Comparison of ENCODE assay signal across 1 cellular context in the genomic region with DNA sequence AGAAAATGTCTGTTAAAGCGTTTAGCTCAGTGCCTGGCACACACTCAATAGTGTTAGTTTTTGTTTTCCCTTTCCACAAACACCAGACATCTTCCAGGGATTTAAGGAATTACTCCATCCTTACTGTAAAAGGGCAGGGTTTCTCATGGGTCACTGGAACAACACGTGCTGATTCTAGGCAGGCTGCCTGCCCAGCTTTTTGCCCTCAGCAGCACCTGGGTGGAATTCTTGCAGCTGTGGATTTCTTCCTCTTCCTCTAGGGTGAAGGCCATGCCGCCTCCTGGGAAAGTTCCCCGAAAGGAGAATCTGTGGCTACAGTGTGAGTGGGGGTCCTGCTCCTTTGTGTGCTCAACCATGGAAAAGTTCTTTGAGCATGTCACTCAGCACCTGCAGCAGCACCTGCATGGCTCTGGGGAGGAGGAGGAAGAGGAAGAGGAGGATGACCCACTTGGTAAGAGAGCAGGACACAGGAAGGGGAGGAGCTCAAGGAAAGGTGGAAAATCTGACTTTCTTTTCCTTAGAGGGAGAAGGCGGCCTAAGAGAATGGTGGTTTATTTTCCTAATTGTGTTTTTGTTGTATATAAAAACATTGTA.
TF ChIP-seq lines count a peak whose summit lies in the region.

No MANE protein-coding gene starts in this region.

TF ChIP-seq in GM23338, 12 proteins besides CTCF, POLR2A, EP300 and RAD21 (continued from another document):
- TF ChIP-seq, protein P1, sequence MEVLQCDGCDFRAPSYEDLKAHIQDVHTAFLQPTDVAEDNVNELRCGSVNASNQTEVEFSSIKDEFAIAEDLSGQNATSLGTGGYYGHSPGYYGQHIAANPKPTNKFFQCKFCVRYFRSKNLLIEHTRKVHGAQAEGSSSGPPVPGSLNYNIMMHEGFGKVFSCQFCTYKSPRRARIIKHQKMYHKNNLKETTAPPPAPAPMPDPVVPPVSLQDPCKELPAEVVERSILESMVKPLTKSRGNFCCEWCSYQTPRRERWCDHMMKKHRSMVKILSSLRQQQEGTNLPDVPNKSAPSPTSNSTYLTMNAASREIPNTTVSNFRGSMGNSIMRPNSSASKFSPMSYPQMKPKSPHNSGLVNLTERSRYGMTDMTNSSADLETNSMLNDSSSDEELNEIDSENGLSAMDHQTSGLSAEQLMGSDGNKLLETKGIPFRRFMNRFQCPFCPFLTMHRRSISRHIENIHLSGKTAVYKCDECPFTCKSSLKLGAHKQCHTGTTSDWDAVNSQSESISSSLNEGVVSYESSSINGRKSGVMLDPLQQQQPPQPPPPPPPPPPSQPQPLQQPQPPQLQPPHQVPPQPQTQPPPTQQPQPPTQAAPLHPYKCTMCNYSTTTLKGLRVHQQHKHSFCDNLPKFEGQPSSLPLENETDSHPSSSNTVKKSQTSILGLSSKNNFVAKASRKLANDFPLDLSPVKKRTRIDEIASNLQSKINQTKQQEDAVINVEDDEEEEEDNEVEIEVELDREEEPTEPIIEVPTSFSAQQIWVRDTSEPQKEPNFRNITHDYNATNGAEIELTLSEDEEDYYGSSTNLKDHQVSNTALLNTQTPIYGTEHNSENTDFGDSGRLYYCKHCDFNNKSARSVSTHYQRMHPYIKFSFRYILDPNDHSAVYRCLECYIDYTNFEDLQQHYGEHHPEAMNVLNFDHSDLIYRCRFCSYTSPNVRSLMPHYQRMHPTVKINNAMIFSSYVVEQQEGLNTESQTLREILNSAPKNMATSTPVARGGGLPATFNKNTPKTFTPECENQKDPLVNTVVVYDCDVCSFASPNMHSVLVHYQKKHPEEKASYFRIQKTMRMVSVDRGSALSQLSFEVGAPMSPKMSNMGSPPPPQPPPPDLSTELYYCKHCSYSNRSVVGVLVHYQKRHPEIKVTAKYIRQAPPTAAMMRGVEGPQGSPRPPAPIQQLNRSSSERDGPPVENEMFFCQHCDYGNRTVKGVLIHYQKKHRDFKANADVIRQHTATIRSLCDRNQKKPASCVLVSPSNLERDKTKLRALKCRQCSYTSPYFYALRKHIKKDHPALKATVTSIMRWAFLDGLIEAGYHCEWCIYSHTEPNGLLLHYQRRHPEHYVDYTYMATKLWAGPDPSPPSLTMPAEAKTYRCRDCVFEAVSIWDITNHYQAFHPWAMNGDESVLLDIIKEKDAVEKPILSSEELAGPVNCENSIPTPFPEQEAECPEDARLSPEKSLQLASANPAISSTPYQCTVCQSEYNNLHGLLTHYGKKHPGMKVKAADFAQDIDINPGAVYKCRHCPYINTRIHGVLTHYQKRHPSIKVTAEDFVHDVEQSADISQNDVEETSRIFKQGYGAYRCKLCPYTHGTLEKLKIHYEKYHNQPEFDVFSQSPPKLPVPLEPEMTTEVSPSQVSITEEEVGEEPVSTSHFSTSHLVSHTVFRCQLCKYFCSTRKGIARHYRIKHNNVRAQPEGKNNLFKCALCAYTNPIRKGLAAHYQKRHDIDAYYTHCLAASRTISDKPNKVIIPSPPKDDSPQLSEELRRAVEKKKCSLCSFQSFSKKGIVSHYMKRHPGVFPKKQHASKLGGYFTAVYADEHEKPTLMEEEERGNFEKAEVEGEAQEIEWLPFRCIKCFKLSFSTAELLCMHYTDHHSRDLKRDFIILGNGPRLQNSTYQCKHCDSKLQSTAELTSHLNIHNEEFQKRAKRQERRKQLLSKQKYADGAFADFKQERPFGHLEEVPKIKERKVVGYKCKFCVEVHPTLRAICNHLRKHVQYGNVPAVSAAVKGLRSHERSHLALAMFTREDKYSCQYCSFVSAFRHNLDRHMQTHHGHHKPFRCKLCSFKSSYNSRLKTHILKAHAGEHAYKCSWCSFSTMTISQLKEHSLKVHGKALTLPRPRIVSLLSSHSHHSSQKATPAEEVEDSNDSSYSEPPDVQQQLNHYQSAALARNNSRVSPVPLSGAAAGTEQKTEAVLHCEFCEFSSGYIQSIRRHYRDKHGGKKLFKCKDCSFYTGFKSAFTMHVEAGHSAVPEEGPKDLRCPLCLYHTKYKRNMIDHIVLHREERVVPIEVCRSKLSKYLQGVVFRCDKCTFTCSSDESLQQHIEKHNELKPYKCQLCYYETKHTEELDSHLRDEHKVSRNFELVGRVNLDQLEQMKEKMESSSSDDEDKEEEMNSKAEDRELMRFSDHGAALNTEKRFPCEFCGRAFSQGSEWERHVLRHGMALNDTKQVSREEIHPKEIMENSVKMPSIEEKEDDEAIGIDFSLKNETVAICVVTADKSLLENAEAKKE (CRISPR knock-in tag; IDR thresholded peaks at IDR 0.05): no peak
- TF ChIP-seq, protein P2, sequence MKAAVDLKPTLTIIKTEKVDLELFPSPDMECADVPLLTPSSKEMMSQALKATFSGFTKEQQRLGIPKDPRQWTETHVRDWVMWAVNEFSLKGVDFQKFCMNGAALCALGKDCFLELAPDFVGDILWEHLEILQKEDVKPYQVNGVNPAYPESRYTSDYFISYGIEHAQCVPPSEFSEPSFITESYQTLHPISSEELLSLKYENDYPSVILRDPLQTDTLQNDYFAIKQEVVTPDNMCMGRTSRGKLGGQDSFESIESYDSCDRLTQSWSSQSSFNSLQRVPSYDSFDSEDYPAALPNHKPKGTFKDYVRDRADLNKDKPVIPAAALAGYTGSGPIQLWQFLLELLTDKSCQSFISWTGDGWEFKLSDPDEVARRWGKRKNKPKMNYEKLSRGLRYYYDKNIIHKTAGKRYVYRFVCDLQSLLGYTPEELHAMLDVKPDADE (IDR thresholded peaks at IDR 0.05): no peak
- no peak for TF ChIP-seq ZNF114 (CRISPR knock-in tag; IDR thresholded peaks at IDR 0.05)
- TF ChIP-seq EZH2 (IDR thresholded peaks at IDR 0.05; ENCODE audit: low read depth, unreplicated experiment): no peak
- TF ChIP-seq STAT1 (IDR thresholded peaks at IDR 0.05; ENCODE audit: unreplicated experiment): no peak
- no peak for TF ChIP-seq ZNF331 (CRISPR knock-in tag; IDR thresholded peaks at IDR 0.05; ENCODE audit: low read depth)
- no peak for TF ChIP-seq CREB1 (CRISPR knock-in tag; IDR thresholded peaks at IDR 0.05; ENCODE audit: low read depth)
- no peak for TF ChIP-seq EZH2phosphoT487 (IDR thresholded peaks at IDR 0.05; ENCODE audit: unreplicated experiment)
- TF ChIP-seq, protein P3, sequence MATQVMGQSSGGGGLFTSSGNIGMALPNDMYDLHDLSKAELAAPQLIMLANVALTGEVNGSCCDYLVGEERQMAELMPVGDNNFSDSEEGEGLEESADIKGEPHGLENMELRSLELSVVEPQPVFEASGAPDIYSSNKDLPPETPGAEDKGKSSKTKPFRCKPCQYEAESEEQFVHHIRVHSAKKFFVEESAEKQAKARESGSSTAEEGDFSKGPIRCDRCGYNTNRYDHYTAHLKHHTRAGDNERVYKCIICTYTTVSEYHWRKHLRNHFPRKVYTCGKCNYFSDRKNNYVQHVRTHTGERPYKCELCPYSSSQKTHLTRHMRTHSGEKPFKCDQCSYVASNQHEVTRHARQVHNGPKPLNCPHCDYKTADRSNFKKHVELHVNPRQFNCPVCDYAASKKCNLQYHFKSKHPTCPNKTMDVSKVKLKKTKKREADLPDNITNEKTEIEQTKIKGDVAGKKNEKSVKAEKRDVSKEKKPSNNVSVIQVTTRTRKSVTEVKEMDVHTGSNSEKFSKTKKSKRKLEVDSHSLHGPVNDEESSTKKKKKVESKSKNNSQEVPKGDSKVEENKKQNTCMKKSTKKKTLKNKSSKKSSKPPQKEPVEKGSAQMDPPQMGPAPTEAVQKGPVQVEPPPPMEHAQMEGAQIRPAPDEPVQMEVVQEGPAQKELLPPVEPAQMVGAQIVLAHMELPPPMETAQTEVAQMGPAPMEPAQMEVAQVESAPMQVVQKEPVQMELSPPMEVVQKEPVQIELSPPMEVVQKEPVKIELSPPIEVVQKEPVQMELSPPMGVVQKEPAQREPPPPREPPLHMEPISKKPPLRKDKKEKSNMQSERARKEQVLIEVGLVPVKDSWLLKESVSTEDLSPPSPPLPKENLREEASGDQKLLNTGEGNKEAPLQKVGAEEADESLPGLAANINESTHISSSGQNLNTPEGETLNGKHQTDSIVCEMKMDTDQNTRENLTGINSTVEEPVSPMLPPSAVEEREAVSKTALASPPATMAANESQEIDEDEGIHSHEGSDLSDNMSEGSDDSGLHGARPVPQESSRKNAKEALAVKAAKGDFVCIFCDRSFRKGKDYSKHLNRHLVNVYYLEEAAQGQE (IDR thresholded peaks at IDR 0.05; ENCODE audit: unreplicated experiment): no peak
